In the genomic region with DNA sequence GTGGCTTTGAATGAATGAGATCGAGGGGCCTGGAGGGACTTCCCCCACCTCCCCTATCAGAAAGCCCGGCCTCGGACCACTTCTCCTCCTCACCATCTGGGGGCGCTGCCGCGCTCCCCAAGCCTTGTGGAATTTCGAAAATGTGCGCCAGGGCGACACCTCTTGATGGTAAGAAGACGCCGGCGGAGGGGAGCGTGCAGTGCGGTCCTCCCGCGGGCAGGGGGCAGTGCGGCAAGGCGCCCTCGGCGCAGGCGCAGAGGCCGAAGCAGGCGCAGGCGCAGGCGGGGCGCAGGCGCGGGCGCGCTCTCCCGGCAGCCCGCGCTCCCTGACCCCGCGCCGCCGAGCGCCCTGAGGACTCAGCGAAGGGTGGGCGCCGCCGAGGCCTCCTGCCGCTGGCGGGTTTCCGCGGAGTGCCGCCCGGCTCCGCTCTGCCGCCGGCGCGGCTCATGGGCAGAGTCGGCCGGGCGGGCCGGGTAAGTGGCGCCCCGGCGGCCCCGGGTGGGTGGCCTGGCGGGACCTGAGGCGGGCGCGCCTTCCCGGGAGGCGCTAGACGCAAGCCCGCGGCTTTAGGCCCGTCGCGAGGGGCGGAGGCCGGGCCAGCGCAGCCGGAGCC, we compare ENCODE assay signal across 8 cellular contexts.
DNase-seq lines count a peak whose midpoint lies in the region; ATAC-seq and TF ChIP-seq lines count a peak whose summit lies in the region.

TSS of gene RBM17 (plus strand) at position 314 of the 613 bp plus-strand sequence. CDS start 8,032 bp downstream, outside the sequence.

- peaks cover 31% of the 10 kb centered on the region for H3K4me1 ChIP-seq in muscle layer of colon (ENCODE audit: insufficient read depth, low read length)

- H3K27ac ChIP-seq in muscle layer of colon (ENCODE audit: low read depth, low read length), result peak within 1 kb of the TSS; percentile 68

- peaks cover 42% of the 10 kb centered on the region for H3K36me3 Mint-ChIP-seq in activated T-cell treated with anti-CD3 and anti-CD28 coated beads, Interleukin-2, amount 50 U/mL, for 24 hours (ENCODE audit: low read depth)

- peak; percentile 69 for TF ChIP-seq RAD21 in Ishikawa (IDR thresholded peaks at IDR 0.05; ENCODE audit: low read depth)

- H3K36me3 ChIP-seq in muscle layer of colon (ENCODE audit: insufficient read depth, low read length), result no peaks in the 10 kb centered on the region

- peaks cover 73% of the 10 kb centered on the region for H3K4me1 Mint-ChIP-seq in activated T-cell treated with anti-CD3 and anti-CD28 coated beads, Interleukin-2, amount 50 U/mL, for 24 hours (ENCODE audit: low read depth)

- peak within 1 kb of the TSS; percentile 87 for H3K9ac ChIP-seq in muscle layer of colon (ENCODE audit: low read length)

- H3K4me3 Mint-ChIP-seq in activated T-cell treated with anti-CD3 and anti-CD28 coated beads, Interleukin-2, amount 50 U/mL, for 24 hours, result peak within 1 kb of the TSS; percentile 95

- ATAC-seq in GM21576 (IDR thresholded peaks at IDR 0.05; ENCODE audit: unreplicated experiment), result peak; percentile 79

- no peaks in the 10 kb centered on the region for H3K27me3 ChIP-seq in muscle layer of colon (ENCODE audit: control insufficient read depth in 1 of 2, insufficient read depth in 2 of 2, low read length in 2 of 2)

- TF ChIP-seq POLR2A in erythroblast (IDR thresholded peaks at IDR 0.05; ENCODE audit: low read length), result peak; percentile 83

- H3K9me3 ChIP-seq in muscle layer of colon (ENCODE audit: low read length), result no peaks in the 10 kb centered on the region

- H3K9me3 Mint-ChIP-seq in activated T-cell treated with anti-CD3 and anti-CD28 coated beads, Interleukin-2, amount 50 U/mL, for 24 hours, result no peaks in the 10 kb centered on the region

- TF ChIP-seq EP300 in Ishikawa (IDR thresholded peaks at IDR 0.05; ENCODE audit: borderline replicate concordance), result peak; percentile 38; the same call in 1 of the 2 replicates

- H3K4me3 ChIP-seq in muscle layer of colon (ENCODE audit: low read depth in 1 of 2, low read length in 2 of 2), result peak within 1 kb of the TSS; percentile 66 to 94

- peak within 1 kb of the TSS; percentile 91 for H3K27ac Mint-ChIP-seq in activated T-cell treated with anti-CD3 and anti-CD28 coated beads, Interleukin-2, amount 50 U/mL, for 24 hours

- no peaks in the 10 kb centered on the region for H3K27me3 Mint-ChIP-seq in activated T-cell treated with anti-CD3 and anti-CD28 coated beads, Interleukin-2, amount 50 U/mL, for 24 hours

- DNase-seq in DMS79 (lab: John Stamatoyannopoulos, UW), result peak; percentile 40
- DNase-seq in OCI-M2 (lab: John Stamatoyannopoulos, UW; ENCODE audit: unreplicated experiment), result peak; percentile 71
- peak; percentile 100 for DNase-seq in activated T-cell treated with anti-CD3 and anti-CD28 coated beads, Interleukin-2, amount 50 U/mL, for 24 hours
- peak; percentile 98 to 99 for DNase-seq in erythroblast (lab: John Stamatoyannopoulos, UW)
- DNase-seq in stimulated activated CD8-positive, alpha-beta memory T cell treated with anti-CD3 and anti-CD28 coated beads, Interleukin-7, amount 100 ng/mL, for 24 hours (ENCODE audit: low read depth), result peak; percentile 92

TF ChIP-seq in Ishikawa, 13 proteins besides CTCF, POLR2A, EP300 and RAD21:
- TF ChIP-seq CEBPB (IDR thresholded peaks at IDR 0.05) (0 out of 2 replicates have a peak, but pooled peaks have one; percentile 9), TAF1 (IDR thresholded peaks at IDR 0.05; ENCODE audit: low read depth) (no peak), USF1 (IDR thresholded peaks at IDR 0.05) (peak; percentile 19; the same call in 1 of the 2 replicates), EGR1 (IDR thresholded peaks at IDR 0.05) (no peak), YY1 (IDR thresholded peaks at IDR 0.05; ENCODE audit: low read depth) (peak; percentile 67), TEAD4 (IDR thresholded peaks at IDR 0.05) (peak; percentile 98), CREB1 (IDR thresholded peaks at IDR 0.05; ENCODE audit: low read depth) (no peak), REST (IDR thresholded peaks at IDR 0.05; ENCODE audit: low read depth) (no peak), TCF12 (IDR thresholded peaks at IDR 0.05; ENCODE audit: low read depth) (peak; percentile 72; the same call in 1 of the 2 replicates), FOXM1 (IDR thresholded peaks at IDR 0.05; ENCODE audit: borderline replicate concordance, low read depth) (peak; percentile 57; the same call in 1 of the 2 replicates), NFIC (IDR thresholded peaks at IDR 0.05) (no peak), ZBTB7A (IDR thresholded peaks at IDR 0.05; ENCODE audit: low read depth) (peak; percentile 73; the same call in 1 of the 2 replicates)
- TF ChIP-seq, protein P1, sequence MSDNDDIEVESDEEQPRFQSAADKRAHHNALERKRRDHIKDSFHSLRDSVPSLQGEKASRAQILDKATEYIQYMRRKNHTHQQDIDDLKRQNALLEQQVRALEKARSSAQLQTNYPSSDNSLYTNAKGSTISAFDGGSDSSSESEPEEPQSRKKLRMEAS (IDR thresholded peaks at IDR 0.05), result peak; percentile 76

Comparison
In these comparisons a context has a peak if more than half of its experiments do, and no peak if none do; other contexts are left out.
1. Peak in every context shown above with its lines: DNase-seq, ATAC-seq, H3K4me3 ChIP-seq and H3K27ac ChIP-seq.
2. DNase-seq: peak in every context shown above with its lines; median percentile 100 in activated T-cell treated with anti-CD3 and anti-CD28 coated beads, Interleukin-2, amount 50 U/mL, for 24 hours; 98 in erythroblast; 92 in stimulated activated CD8-positive, alpha-beta memory T cell treated with anti-CD3 and anti-CD28 coated beads, Interleukin-7, amount 100 ng/mL, for 24 hours; 71 in OCI-M2; 40 in DMS79.